ENCODE assay signal across 1 cellular context in the genomic region with DNA sequence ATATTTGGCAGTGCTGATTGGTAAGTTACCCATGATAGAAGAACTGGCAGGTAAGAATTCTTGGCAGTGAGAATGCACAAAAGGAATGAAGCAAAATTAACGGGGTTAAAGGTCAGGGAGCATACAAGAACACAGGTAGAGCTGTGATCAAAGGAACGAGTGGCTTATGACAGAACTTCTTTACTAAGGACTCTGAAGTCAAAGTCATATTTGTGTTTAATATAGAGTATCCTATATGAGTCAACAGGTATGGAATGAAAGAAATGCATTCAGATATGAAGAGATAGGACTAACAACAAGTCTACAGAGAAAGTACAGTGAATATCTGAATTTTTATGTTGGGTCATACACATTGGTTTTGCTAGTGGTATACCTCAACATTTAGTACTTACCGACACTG.
TF ChIP-seq lines count a peak whose summit lies in the region.

No MANE protein-coding gene starts in this region.

TF ChIP-seq in A549, 52 proteins besides CTCF, POLR2A, EP300 and RAD21 (continued from another document):
- TF ChIP-seq, protein P1, sequence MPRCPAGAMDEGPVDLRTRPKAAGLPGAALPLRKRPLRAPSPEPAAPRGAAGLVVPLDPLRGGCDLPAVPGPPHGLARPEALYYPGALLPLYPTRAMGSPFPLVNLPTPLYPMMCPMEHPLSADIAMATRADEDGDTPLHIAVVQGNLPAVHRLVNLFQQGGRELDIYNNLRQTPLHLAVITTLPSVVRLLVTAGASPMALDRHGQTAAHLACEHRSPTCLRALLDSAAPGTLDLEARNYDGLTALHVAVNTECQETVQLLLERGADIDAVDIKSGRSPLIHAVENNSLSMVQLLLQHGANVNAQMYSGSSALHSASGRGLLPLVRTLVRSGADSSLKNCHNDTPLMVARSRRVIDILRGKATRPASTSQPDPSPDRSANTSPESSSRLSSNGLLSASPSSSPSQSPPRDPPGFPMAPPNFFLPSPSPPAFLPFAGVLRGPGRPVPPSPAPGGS (IDR thresholded peaks at IDR 0.05) = no peak
- TF ChIP-seq, protein P2, sequence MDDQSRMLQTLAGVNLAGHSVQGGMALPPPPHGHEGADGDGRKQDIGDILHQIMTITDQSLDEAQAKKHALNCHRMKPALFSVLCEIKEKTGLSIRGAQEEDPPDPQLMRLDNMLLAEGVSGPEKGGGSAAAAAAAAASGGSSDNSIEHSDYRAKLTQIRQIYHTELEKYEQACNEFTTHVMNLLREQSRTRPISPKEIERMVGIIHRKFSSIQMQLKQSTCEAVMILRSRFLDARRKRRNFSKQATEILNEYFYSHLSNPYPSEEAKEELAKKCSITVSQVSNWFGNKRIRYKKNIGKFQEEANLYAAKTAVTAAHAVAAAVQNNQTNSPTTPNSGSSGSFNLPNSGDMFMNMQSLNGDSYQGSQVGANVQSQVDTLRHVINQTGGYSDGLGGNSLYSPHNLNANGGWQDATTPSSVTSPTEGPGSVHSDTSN (IDR thresholded peaks at IDR 0.05) = no peak
- no peak for TF ChIP-seq NR3C1 (IDR thresholded peaks at IDR 0.05)
- no peak for TF ChIP-seq ZC3H11A (IDR thresholded peaks at IDR 0.05)
